ENCODE assay signal across 15 cellular contexts in genomic region chr17:78175643-78175981, GRCh38. TPM values are rescaled to one million over a fixed set of nuclear protein-coding genes. Genes with fewer than 3 reads are reported as not detected.
DNase-seq lines count a peak whose midpoint lies in the region; ATAC-seq and TF ChIP-seq lines count a peak whose summit lies in the region.
"Had no signal": no experiment of that assay in that cellular context is flagged by ENCODE, and none has a peak within 500 bp of the region (broad histone marks: within the 10 kb centered on the region; RNA-seq: fewer than 3 reads in every experiment).

No MANE protein-coding gene starts in this region.

- no peak overlapping the region for H3K4me3 Mint-ChIP-seq in CD14-positive monocyte

- no peak for ATAC-seq in HG03565 (IDR thresholded peaks at IDR 0.05; ENCODE audit: unreplicated experiment)

- H3K9me3 Mint-ChIP-seq in CD14-positive monocyte = peaks cover 0 to 3% (median 0%) of the 10 kb centered on the region in 7 donors

- H3K36me3 Mint-ChIP-seq in CD14-positive monocyte = peaks cover 37 to 49% of the 10 kb centered on the region in 2 donors

- TF ChIP-seq POLR2A in sigmoid colon (IDR thresholded peaks at IDR 0.05) = no peak

- 77 to 87% methylated on average over 14 of the region's 14 CpGs for WGBS in sigmoid colon, 2 donors

- H3K4me1 Mint-ChIP-seq in CD14-positive monocyte = peaks cover 82% of the 10 kb centered on the region

- H3K27ac Mint-ChIP-seq in CD14-positive monocyte = peak overlapping the region in 6 of 7 donors; percentile 68 to 96 (median 86)

- DNase-seq in CD14-positive monocyte (ENCODE audit: low spot score) (no peak), LNCaP clone FGC (ENCODE audit: low read depth) (no peak), dorsolateral prefrontal cortex (no peak), sigmoid colon (no peak), NCI-H1436 treated with DMSO at 0.1 percent for 48 hours (lab: John Stamatoyannopoulos, UW) (no peak), NCI-H146 treated with DMSO at 0.1 percent for 48 hours (lab: John Stamatoyannopoulos, UW; ENCODE audit: unreplicated experiment) (no peak)
- DNase-seq in stimulated activated CD4-positive, alpha-beta T cell treated with anti-CD3 and anti-CD28 coated beads, Interleukin-4, amount 100 ng/mL, for 24 hours = no peak
- DNase-seq: activated naive CD4-positive, alpha-beta T cell; DMS79; NCI-H1436; T1000 had no signal

- TF ChIP-seq CTCF in CD14-positive monocyte (IDR thresholded peaks at IDR 0.05) = no peak
- no peak for TF ChIP-seq CTCF in LNCaP clone FGC (IDR thresholded peaks at IDR 0.05; ENCODE audit: control insufficient read depth, extremely low read depth, insufficient read depth)
- no peak for TF ChIP-seq CTCF in dorsolateral prefrontal cortex (IDR thresholded peaks at IDR 0.05 in 54 of 56, conservative IDR thresholded peaks at IDR 0.05 in 2 of 56; ENCODE audit: low read depth in 1 of 56, partially characterized antibody in 56 of 56)
- TF ChIP-seq CTCF in sigmoid colon (IDR thresholded peaks at IDR 0.05) = no peak

- H3K4me1 ChIP-seq in sigmoid colon = peaks cover 0 to 66% (median 48%) of the 10 kb centered on the region in 4 donors

- H3K4me3 ChIP-seq in LNCaP clone FGC (ENCODE audit: low read depth, low read length) (peak overlapping the region; percentile 39), dorsolateral prefrontal cortex (no peak overlapping the region), sigmoid colon (no peak overlapping the region)

- H3K27ac ChIP-seq in dorsolateral prefrontal cortex (peak overlapping the region in 58 of 59 donors; percentile 38 to 98 (median 94)), sigmoid colon (peak overlapping the region; percentile 60 to 92 (median 64))

- H3K27me3 Mint-ChIP-seq in CD14-positive monocyte (ENCODE audit: low read depth in 3 of 3) = no peaks in the 10 kb centered on the region

- H3K27me3 ChIP-seq in dorsolateral prefrontal cortex = no peaks in the 10 kb centered on the region
- no peaks in the 10 kb centered on the region for H3K27me3 ChIP-seq in sigmoid colon

- TF ChIP-seq EP300 in sigmoid colon (IDR thresholded peaks at IDR 0.05) = no peak

- intact Hi-C loops in CD14-positive monocyte (cut with micrococcal nuclease) = loop anchor here in 1 of 2 donors (5.0 kb wide), 1 partner anchor 63 kb away; no protein-coding TSS in a partner anchor
- intact Hi-C loops in dorsolateral prefrontal cortex (cut with DNase I) = loop anchor here (2.0 to 10.0 kb wide), 5 partner anchors 61 to 151 kb away; no protein-coding TSS in a partner anchor
- intact Hi-C loops in sigmoid colon (cut with DNase I) = no loop called here

- no peaks in the 10 kb centered on the region for H3K36me3 ChIP-seq in sigmoid colon

- H3K9me3 ChIP-seq in sigmoid colon = no peaks in the 10 kb centered on the region

RNA-seq across cellular contexts. Expression of gene SYNGR2, which starts 7.2 kb away (rescaled TPM):
- polyA plus RNA-seq in CD14-positive monocyte (100 to 1,000 TPM; 350 to 402 TPM), sigmoid colon (100 to 1,000 TPM in 1 of 3 donors, 10 to 100 TPM in 2; 37.2 to 280 (median 45.8) TPM)
- total RNA-seq in dorsolateral prefrontal cortex (100 to 1,000 TPM in 3 of 120 experiments, 10 to 100 TPM in 117; 19.6 to 122 (median 45.6) TPM), sigmoid colon (10 to 100 TPM; 14.7 to 23.5 (median 18.6) TPM)

RNA-seq across cellular contexts. Expression of gene TK1, which starts 11.2 kb away (rescaled TPM):
- polyA plus RNA-seq in CD14-positive monocyte (1 to 10 TPM; 1.4 to 2.0 TPM), sigmoid colon (10 to 100 TPM; 10.2 to 74.6 (median 44.2) TPM)
- total RNA-seq in dorsolateral prefrontal cortex (1 to 10 TPM in 109 of 120 experiments, under 1 TPM in 11; 0.55 to 5.6 (median 1.9) TPM), sigmoid colon (1 to 10 TPM in 3 of 4 donors, under 1 TPM in 1; 0.83 to 6.9 (median 3.8) TPM)

RNA-seq across cellular contexts. Expression of gene AFMID, which starts 11.6 kb away (rescaled TPM):
- polyA plus RNA-seq in CD14-positive monocyte = 10 to 100 TPM in 1 of 2 donors, 1 to 10 TPM in 1; 7.1 to 14.2 TPM
- 100 to 1,000 TPM in 13 of 120 experiments, 10 to 100 TPM in 107; 32.6 to 162 (median 68.4) TPM for total RNA-seq in dorsolateral prefrontal cortex
- 10 to 100 TPM in 1 of 4 donors, 1 to 10 TPM in 3; 6.1 to 11.4 (median 7.6) TPM for total RNA-seq in sigmoid colon
- polyA plus RNA-seq in sigmoid colon = 10 to 100 TPM; 21.0 to 32.9 (median 28.2) TPM

RNA-seq across cellular contexts. Expression of gene C17orf99, which starts 29.4 kb away (rescaled TPM):
- not detected for polyA plus RNA-seq in CD14-positive monocyte
- total RNA-seq in dorsolateral prefrontal cortex = 1 to 10 TPM in 2 of 120 experiments, under 1 TPM in 9, not detected in 109; 0.18 to 1.9 (median 0.31) TPM
- total RNA-seq in sigmoid colon = not detected
- polyA plus RNA-seq in sigmoid colon = under 1 TPM in 1 of 3 donors, not detected in 2; 0.73 TPM
- total RNA-seq: chondrocyte, fibroblast of lung had no signal
- polyA plus RNA-seq: BJ, fibroblast of lung had no signal

RNA-seq across cellular contexts. Expression of gene BIRC5, which starts 38.4 kb away (rescaled TPM):
- not detected for polyA plus RNA-seq in CD14-positive monocyte
- total RNA-seq in dorsolateral prefrontal cortex = 1 to 10 TPM in 29 of 120 experiments, under 1 TPM in 66, not detected in 25; 0.16 to 2.8 (median 0.68) TPM
- 1 to 10 TPM in 1 of 4 donors, under 1 TPM in 3; 0.16 to 3.1 (median 0.32) TPM for total RNA-seq in sigmoid colon
- 10 to 100 TPM in 2 of 3 donors, 1 to 10 TPM in 1; 3.6 to 33.5 (median 10.6) TPM for polyA plus RNA-seq in sigmoid colon
